In the genomic region with DNA sequence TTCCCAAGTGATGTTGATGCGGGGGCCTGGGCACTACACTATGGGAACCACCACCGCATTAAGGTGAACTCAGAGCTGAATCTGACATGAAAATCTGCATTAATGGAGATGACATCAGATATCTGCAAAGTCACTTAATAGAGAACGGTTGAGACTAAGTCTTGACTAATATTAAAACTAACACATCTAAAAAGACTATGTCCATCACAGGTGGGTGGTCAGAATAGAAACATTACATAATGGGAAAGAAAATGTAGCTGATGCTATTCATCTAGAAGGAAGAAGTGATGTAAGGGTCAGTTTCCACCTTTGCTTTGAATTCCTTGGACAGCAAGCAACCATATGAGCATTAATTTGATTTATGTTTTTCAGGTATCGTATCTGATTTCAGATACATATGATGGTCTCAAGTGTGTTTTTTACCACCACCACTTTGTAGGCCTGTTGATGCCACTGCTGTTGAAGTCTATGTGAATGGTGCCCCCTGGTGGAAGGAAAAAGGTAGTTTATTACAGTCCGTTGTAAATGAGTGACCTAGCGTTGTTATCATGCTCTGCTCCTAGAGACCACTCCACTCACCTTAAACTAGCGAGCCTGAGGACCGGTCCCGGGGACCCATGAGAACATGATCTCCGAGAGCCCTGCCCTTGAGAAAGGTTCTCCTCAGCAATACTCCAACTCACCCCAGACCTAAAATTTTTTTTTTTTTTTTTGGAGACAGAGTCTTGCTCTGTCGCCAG, we compare ENCODE assay signal across 8 cellular contexts.
A peak's percentile ranks its signal among the peaks of the same experiment; 100 is the strongest.
DNase-seq lines count a peak whose midpoint lies in the region; ATAC-seq and TF ChIP-seq lines count a peak whose summit lies in the region.

No MANE protein-coding gene starts in this region.

- H3K27ac Mint-ChIP-seq in CD8-positive, alpha-beta T cell, result no peak overlapping the region
- peak overlapping the region; percentile 27 for H3K27ac Mint-ChIP-seq in stimulated activated memory B cell treated with anti-CD40 and anti-IgM and Interleukin-4, amounts not matched to agents 10 μg/mL and 1 μg/mL and 100 μg/mL, for 72 hours

- TF ChIP-seq CTCF in CD8-positive, alpha-beta T cell (IDR thresholded peaks at IDR 0.05), result peak; percentile 63
- peak; percentile 89 for TF ChIP-seq CTCF in VCaP (conservative IDR thresholded peaks at IDR 0.05)
- peak; percentile 77 for TF ChIP-seq CTCF in liver (IDR thresholded peaks at IDR 0.05; ENCODE audit: low read depth, low read length, missing input control)

- WGBS in liver, result 45% methylated on average over 11 of the region's 11 CpGs

- peaks cover 9% of the 10 kb centered on the region for H3K4me1 ChIP-seq in CD8-positive, alpha-beta T cell (ENCODE audit: insufficient read depth, low read length)
- no peaks in the 10 kb centered on the region for H3K4me1 ChIP-seq in liver (ENCODE audit: control insufficient read depth in 4 of 4, insufficient read depth in 4 of 4, low read length in 3 of 4)

- H3K4me1 Mint-ChIP-seq in CD8-positive, alpha-beta T cell (ENCODE audit: low read depth), result peaks cover 10% of the 10 kb centered on the region
- H3K4me1 Mint-ChIP-seq in stimulated activated memory B cell treated with anti-CD40 and anti-IgM and Interleukin-4, amounts not matched to agents 10 μg/mL and 1 μg/mL and 100 μg/mL, for 72 hours, result peaks cover 18% of the 10 kb centered on the region

- TF ChIP-seq RAD21 in liver (IDR thresholded peaks at IDR 0.05), result peak; percentile 94 to 97

- no peaks in the 10 kb centered on the region for H3K36me3 ChIP-seq in CD8-positive, alpha-beta T cell (ENCODE audit: insufficient read depth, low read length)
- H3K36me3 ChIP-seq in liver (ENCODE audit: control insufficient read depth in 4 of 4, insufficient read depth in 3 of 4, low read depth in 1 of 4, low read length in 3 of 4), result peaks cover 0 to 4% (median 0%) of the 10 kb centered on the region in 4 donors

- no peak overlapping the region for H3K4me3 ChIP-seq in CD8-positive, alpha-beta T cell (ENCODE audit: low read depth, low read length)
- H3K4me3 ChIP-seq in liver (ENCODE audit: low read depth in 1 of 3, low read length in 3 of 3), result no peak overlapping the region

- H3K27ac ChIP-seq in CD8-positive, alpha-beta T cell (ENCODE audit: low read depth, low read length), result no peak overlapping the region
- H3K27ac ChIP-seq in VCaP, result no peak overlapping the region
- no peak overlapping the region for H3K27ac ChIP-seq in liver (ENCODE audit: low read depth in 1 of 2, low read length in 2 of 2)

- H3K4me3 Mint-ChIP-seq in CD8-positive, alpha-beta T cell, result no peak overlapping the region
- H3K4me3 Mint-ChIP-seq in stimulated activated memory B cell treated with anti-CD40 and anti-IgM and Interleukin-4, amounts not matched to agents 10 μg/mL and 1 μg/mL and 100 μg/mL, for 72 hours, result no peak overlapping the region

- H3K9me3 ChIP-seq in CD8-positive, alpha-beta T cell (ENCODE audit: low read length), result no peaks in the 10 kb centered on the region
- H3K9me3 ChIP-seq in liver (ENCODE audit: control insufficient read depth in 4 of 4, low read length in 3 of 4), result no peaks in the 10 kb centered on the region

- no peak overlapping the region for H3K9ac ChIP-seq in liver (ENCODE audit: low read depth in 1 of 2, low read length in 2 of 2)

- peaks cover 15% of the 10 kb centered on the region for H3K36me3 Mint-ChIP-seq in CD8-positive, alpha-beta T cell
- peaks cover 28% of the 10 kb centered on the region for H3K36me3 Mint-ChIP-seq in stimulated activated memory B cell treated with anti-CD40 and anti-IgM and Interleukin-4, amounts not matched to agents 10 μg/mL and 1 μg/mL and 100 μg/mL, for 72 hours

- POLR2A ChIA-PET in CD8-positive, alpha-beta T cell (lab: Charles Lee), result no interaction called here

- peak in 6 of 7 experiments; percentile 26 to 62 (median 44) for DNase-seq in CD8-positive, alpha-beta T cell
- DNase-seq in NCI-H2196 treated with DMSO at 0.1 percent for 48 hours (lab: John Stamatoyannopoulos, UW; ENCODE audit: unreplicated experiment) (peak; percentile 22), dedifferentiated amniotic fluid mesenchymal stem cell (ENCODE audit: extremely low spot score) (peak; percentile 87)

- intact Hi-C loops in CD8-positive, alpha-beta T cell (cut with DNase I, micrococcal nuclease), result loop anchor here (1.0 to 10.0 kb wide), 9 partner anchors 73 to 1713 kb away; a partner anchor contains a TSS

- peak; percentile 79 for ATAC-seq in CD8-positive, alpha-beta T cell
- ATAC-seq in GM19035 (IDR thresholded peaks at IDR 0.05; ENCODE audit: unreplicated experiment) (peak; percentile 73), HG03175 (IDR thresholded peaks at IDR 0.05; ENCODE audit: unreplicated experiment) (peak; percentile 78)
- ATAC-seq in stimulated activated memory B cell treated with anti-CD40 and anti-IgM and Interleukin-4, amounts not matched to agents 10 μg/mL and 1 μg/mL and 100 μg/mL, for 72 hours, result peak; percentile 84

- no peaks in the 10 kb centered on the region for H3K27me3 ChIP-seq in CD8-positive, alpha-beta T cell (ENCODE audit: insufficient read depth, low read length)
- H3K27me3 ChIP-seq in liver (ENCODE audit: control insufficient read depth in 4 of 4, insufficient read depth in 4 of 4, low read length in 3 of 4), result no peaks in the 10 kb centered on the region

- H3K9me3 Mint-ChIP-seq in CD8-positive, alpha-beta T cell, result no peaks in the 10 kb centered on the region
- H3K9me3 Mint-ChIP-seq in stimulated activated memory B cell treated with anti-CD40 and anti-IgM and Interleukin-4, amounts not matched to agents 10 μg/mL and 1 μg/mL and 100 μg/mL, for 72 hours, result no peaks in the 10 kb centered on the region

- no peaks in the 10 kb centered on the region for H3K27me3 Mint-ChIP-seq in CD8-positive, alpha-beta T cell (ENCODE audit: low read depth)
- no peaks in the 10 kb centered on the region for H3K27me3 Mint-ChIP-seq in stimulated activated memory B cell treated with anti-CD40 and anti-IgM and Interleukin-4, amounts not matched to agents 10 μg/mL and 1 μg/mL and 100 μg/mL, for 72 hours

- CTCF ChIA-PET in CD8-positive, alpha-beta T cell (lab: Charles Lee), result interaction anchor here (0.7 to 4.2 kb wide), 20 partner anchors 10 to 348 kb away, joined by 3 to 31 read pairs (median 4); no protein-coding TSS in a partner anchor

TF ChIP-seq in liver, 16 proteins besides CTCF, POLR2A, EP300 and RAD21 (continues in another document):
- TF ChIP-seq, protein P1, sequence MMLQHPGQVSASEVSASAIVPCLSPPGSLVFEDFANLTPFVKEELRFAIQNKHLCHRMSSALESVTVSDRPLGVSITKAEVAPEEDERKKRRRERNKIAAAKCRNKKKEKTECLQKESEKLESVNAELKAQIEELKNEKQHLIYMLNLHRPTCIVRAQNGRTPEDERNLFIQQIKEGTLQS (IDR thresholded peaks at IDR 0.05), result no peak
- TF ChIP-seq HNF4G (IDR thresholded peaks at IDR 0.05), result no peak
- no peak for TF ChIP-seq SP1 (IDR thresholded peaks at IDR 0.05)
- no peak for TF ChIP-seq JUND (IDR thresholded peaks at IDR 0.05)
- TF ChIP-seq TAF1 (conservative IDR thresholded peaks at IDR 0.05), result no peak
- TF ChIP-seq RXRA (IDR thresholded peaks at IDR 0.05), result no peak
- no peak for TF ChIP-seq EGR1 (IDR thresholded peaks at IDR 0.05; ENCODE audit: low read depth in 2 of 2)
- TF ChIP-seq HNF4A (conservative IDR thresholded peaks at IDR 0.05), result no peak
- no peak for TF ChIP-seq FOXA2 (IDR thresholded peaks at IDR 0.05)
- no peak for TF ChIP-seq NR2F2 (IDR thresholded peaks at IDR 0.05)
- TF ChIP-seq, protein P2, sequence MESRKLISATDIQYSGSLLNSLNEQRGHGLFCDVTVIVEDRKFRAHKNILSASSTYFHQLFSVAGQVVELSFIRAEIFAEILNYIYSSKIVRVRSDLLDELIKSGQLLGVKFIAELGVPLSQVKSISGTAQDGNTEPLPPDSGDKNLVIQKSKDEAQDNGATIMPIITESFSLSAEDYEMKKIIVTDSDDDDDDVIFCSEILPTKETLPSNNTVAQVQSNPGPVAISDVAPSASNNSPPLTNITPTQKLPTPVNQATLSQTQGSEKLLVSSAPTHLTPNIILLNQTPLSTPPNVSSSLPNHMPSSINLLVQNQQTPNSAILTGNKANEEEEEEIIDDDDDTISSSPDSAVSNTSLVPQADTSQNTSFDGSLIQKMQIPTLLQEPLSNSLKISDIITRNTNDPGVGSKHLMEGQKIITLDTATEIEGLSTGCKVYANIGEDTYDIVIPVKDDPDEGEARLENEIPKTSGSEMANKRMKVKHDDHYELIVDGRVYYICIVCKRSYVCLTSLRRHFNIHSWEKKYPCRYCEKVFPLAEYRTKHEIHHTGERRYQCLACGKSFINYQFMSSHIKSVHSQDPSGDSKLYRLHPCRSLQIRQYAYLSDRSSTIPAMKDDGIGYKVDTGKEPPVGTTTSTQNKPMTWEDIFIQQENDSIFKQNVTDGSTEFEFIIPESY (IDR thresholded peaks at IDR 0.05), result no peak
- TF ChIP-seq, protein P3, sequence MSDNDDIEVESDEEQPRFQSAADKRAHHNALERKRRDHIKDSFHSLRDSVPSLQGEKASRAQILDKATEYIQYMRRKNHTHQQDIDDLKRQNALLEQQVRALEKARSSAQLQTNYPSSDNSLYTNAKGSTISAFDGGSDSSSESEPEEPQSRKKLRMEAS (IDR thresholded peaks at IDR 0.05), result no peak
- TF ChIP-seq FOXA1 (IDR thresholded peaks at IDR 0.05), result no peak
- TF ChIP-seq, protein P4, sequence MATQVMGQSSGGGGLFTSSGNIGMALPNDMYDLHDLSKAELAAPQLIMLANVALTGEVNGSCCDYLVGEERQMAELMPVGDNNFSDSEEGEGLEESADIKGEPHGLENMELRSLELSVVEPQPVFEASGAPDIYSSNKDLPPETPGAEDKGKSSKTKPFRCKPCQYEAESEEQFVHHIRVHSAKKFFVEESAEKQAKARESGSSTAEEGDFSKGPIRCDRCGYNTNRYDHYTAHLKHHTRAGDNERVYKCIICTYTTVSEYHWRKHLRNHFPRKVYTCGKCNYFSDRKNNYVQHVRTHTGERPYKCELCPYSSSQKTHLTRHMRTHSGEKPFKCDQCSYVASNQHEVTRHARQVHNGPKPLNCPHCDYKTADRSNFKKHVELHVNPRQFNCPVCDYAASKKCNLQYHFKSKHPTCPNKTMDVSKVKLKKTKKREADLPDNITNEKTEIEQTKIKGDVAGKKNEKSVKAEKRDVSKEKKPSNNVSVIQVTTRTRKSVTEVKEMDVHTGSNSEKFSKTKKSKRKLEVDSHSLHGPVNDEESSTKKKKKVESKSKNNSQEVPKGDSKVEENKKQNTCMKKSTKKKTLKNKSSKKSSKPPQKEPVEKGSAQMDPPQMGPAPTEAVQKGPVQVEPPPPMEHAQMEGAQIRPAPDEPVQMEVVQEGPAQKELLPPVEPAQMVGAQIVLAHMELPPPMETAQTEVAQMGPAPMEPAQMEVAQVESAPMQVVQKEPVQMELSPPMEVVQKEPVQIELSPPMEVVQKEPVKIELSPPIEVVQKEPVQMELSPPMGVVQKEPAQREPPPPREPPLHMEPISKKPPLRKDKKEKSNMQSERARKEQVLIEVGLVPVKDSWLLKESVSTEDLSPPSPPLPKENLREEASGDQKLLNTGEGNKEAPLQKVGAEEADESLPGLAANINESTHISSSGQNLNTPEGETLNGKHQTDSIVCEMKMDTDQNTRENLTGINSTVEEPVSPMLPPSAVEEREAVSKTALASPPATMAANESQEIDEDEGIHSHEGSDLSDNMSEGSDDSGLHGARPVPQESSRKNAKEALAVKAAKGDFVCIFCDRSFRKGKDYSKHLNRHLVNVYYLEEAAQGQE (IDR thresholded peaks at IDR 0.05), result no peak
- TF ChIP-seq YY1 (IDR thresholded peaks at IDR 0.05), result no peak

Comparison
In these comparisons a context has a peak if more than half of its experiments do, and no peak if none do; other contexts are left out.
1. DNase-seq: peak in every context shown above with its lines; median percentile 87 in dedifferentiated amniotic fluid mesenchymal stem cell; 44 in CD8-positive, alpha-beta T cell; 22 in NCI-H2196 treated with DMSO at 0.1 percent for 48 hours.